25 cellular contexts compared by ENCODE assay signal in genomic region chr7:55361560-55361959, GRCh38.
"Had no signal": no experiment of that assay in that cellular context is flagged by ENCODE, and none has a peak within 500 bp of the region (broad histone marks: within the 10 kb centered on the region; RNA-seq: fewer than 3 reads in every experiment).

No MANE protein-coding gene starts in this region.

- H3K9me3 ChIP-seq: SJSA1 had no signal

- H3K4me3 ChIP-seq: K562, SJSA1, SK-N-MC had no signal

- H3K27ac ChIP-seq: KMS-11, SJSA1, SK-N-MC had no signal

- DNase-seq: IMR-90, Kasumi-1, MV-4-11, NCI-H1048, NCI-H1105, NCI-H1417, NCI-H146, NCI-H1694 treated with DMSO at 0.1 percent for 48 hours, NCI-H1930, NCI-H2081, NCI-H2107, NCI-H226, NCI-H446, NCI-H510A, NCI-H524 treated with DMSO at 0.1 percent for 48 hours, NCI-H69, NCI-H774, Right ventricle myocardium superior, RPMI8226, SIG-M5 had no signal

- ATAC-seq: HepG2, K562 had no signal

- H3K27me3 ChIP-seq: SJSA1 had no signal
